Comparison of ENCODE assay signal across 9 cellular contexts in the genomic region with DNA sequence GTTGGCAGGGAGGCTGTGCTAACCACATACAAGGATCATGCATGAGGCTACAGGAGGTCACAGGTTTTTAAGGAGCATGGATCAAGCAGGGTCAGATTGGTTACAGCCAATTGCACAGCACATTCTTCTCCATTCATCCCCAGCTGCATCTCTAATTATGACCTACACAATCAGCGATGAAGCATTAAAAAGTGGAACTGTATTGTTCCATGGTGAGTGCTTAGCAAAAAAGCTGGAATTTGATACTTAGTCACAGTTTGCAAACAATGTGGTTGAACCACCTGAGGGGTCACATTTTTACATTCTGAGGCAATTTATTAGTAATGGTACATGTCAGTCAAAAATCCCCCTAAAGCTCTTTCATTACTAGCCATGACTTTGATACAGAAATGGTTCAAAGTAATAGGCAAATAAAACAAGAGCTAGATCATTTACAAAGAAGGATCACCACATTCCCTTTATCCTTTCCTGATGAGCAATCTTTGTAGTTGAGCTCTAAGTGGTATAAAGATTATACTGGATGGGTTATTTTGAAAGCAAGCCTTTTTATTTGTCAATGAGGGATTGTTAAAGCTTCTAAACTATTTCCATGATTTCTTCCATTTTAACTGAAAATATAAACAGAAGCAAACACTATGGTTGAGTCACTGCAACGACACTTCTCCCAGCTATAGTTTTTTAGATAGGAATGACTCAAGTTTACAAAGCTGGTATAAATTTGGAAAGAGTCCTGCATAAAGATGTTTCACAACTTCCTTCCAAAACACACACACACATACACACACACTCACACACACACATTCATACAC.
DNase-seq lines count a peak whose midpoint lies in the region; ATAC-seq and TF ChIP-seq lines count a peak whose summit lies in the region.
"Had no signal": no experiment of that assay in that cellular context is flagged by ENCODE, and none has a peak within 500 bp of the region (broad histone marks: within the 10 kb centered on the region; RNA-seq: fewer than 3 reads in every experiment).

No MANE protein-coding gene starts in this region.

- TF ChIP-seq EP300 in tibial nerve (IDR thresholded peaks at IDR 0.05), result no peak

- TF ChIP-seq CTCF in HEK293 (tag by site-specific recombination; IDR thresholded peaks at IDR 0.05) (no peak), fibroblast of pulmonary artery (IDR thresholded peaks at IDR 0.05; ENCODE audit: low read length, missing control alignments) (no peak), tibial nerve (IDR thresholded peaks at IDR 0.05) (no peak)

- peaks cover 9% of the 10 kb centered on the region for H3K4me1 ChIP-seq in HEK293 (ENCODE audit: control insufficient read depth, insufficient read depth, low read length)
- no peaks in the 10 kb centered on the region for H3K4me1 ChIP-seq in tibial nerve

- no peak for ATAC-seq in HG03108 (IDR thresholded peaks at IDR 0.05; ENCODE audit: unreplicated experiment)

- no peak for TF ChIP-seq POLR2A in tibial nerve (IDR thresholded peaks at IDR 0.05)

- intact Hi-C loops in cardiac septum (cut with DNase I), result no loop called here

- WGBS in tibial nerve, 2 donors, result 39 to 43% methylated on average over 2 of the region's 2 CpGs

- H3K36me3 ChIP-seq in HEK293 (ENCODE audit: control insufficient read depth in 2 of 2, insufficient read depth in 1 of 2, low read length in 2 of 2) (no peaks in the 10 kb centered on the region), tibial nerve (no peaks in the 10 kb centered on the region)

- CTCF ChIA-PET in HEK293 (lab: Yijun Ruan, JAX), result interaction anchor here (0.9 kb wide), 1 partner anchor 610 kb away, joined by 4 read pairs; no protein-coding TSS in a partner anchor

- H3K27ac ChIP-seq in HEK293 (ENCODE audit: extremely low read depth, low read depth, low read length) (no peak overlapping the region), tibial nerve (no peak overlapping the region)
- H3K27ac ChIP-seq: C4-2B had no signal

- H3K4me3 ChIP-seq in HEK293 (ENCODE audit: low read depth, low read length) (no peak overlapping the region), fibroblast of pulmonary artery (replicated peaks; ENCODE audit: low read depth, low read length) (no peak overlapping the region), tibial nerve (no peak overlapping the region)

- H3K9me3 ChIP-seq in HEK293 (ENCODE audit: control insufficient read depth, insufficient read depth, low read depth, low read length), result no peaks in the 10 kb centered on the region
- H3K9me3 ChIP-seq in tibial nerve, result peaks cover 0 to 6% (median 0%) of the 10 kb centered on the region in 4 donors

- H3K27me3 ChIP-seq in tibial nerve, result no peaks in the 10 kb centered on the region

- DNase-seq in A172 (ENCODE audit: low spot score), result peak; percentile 92
- DNase-seq in RPMI7951 (ENCODE audit: low read depth), result peak; percentile 86
- DNase-seq in fibroblast of pulmonary artery (ENCODE audit: low read depth), result peak; percentile 94
- no peak for DNase-seq in iPS-NIHi7 (ENCODE audit: extremely low spot score)
- no peak for DNase-seq in cardiac septum (ENCODE audit: low spot score)
- no peak for DNase-seq in tibial nerve (ENCODE audit: low spot score in 2 of 2)

- POLR2A ChIA-PET in HEK293 (lab: Yijun Ruan, JAX), result interaction anchor here (1.4 kb wide), 1 partner anchor 217 kb away, joined by 6 read pairs; a partner anchor contains a TSS

TF ChIP-seq in HEK293, 187 proteins besides CTCF, POLR2A, EP300 and RAD21:
- TF ChIP-seq ZNF350 (tag by site-specific recombination; IDR thresholded peaks at IDR 0.05) (no peak), ZNF747 (tag by site-specific recombination; IDR thresholded peaks at IDR 0.05) (no peak), ZNF324 (tag by site-specific recombination; IDR thresholded peaks at IDR 0.05) (no peak), ZNF549 (tag by site-specific recombination; IDR thresholded peaks at IDR 0.05) (no peak), ZNF501 (tag by site-specific recombination; IDR thresholded peaks at IDR 0.05) (no peak), HOXD13 (CRISPR knock-in tag; IDR thresholded peaks at IDR 0.05; ENCODE audit: borderline replicate concordance) (peak; percentile 86; the same call in 1 of the 2 replicates), MZF1 (tag by site-specific recombination; IDR thresholded peaks at IDR 0.05; ENCODE audit: borderline replicate concordance) (peak; percentile 20; the same call in 1 of the 2 replicates), ZNF707 (tag by site-specific recombination; IDR thresholded peaks at IDR 0.05) (no peak), ZNF843 (tag by site-specific recombination; IDR thresholded peaks at IDR 0.05) (peak; percentile 56; the same call in 1 of the 2 replicates), ZNF174 (tag by site-specific recombination; IDR thresholded peaks at IDR 0.05) (no peak), HOXA7 (CRISPR knock-in tag; IDR thresholded peaks at IDR 0.05; ENCODE audit: borderline replicate concordance) (no peak), ZNF768 (tag by site-specific recombination; IDR thresholded peaks at IDR 0.05) (no peak), SP7 (tag by site-specific recombination; IDR thresholded peaks at IDR 0.05) (peak; percentile 85), ZNF423 (tag by site-specific recombination; IDR thresholded peaks at IDR 0.05) (no peak), ZNF366 (tag by site-specific recombination; conservative IDR thresholded peaks at IDR 0.05) (0 out of 2 replicates have a peak, but pooled peaks have one; percentile 35)
- TF ChIP-seq, protein P1, sequence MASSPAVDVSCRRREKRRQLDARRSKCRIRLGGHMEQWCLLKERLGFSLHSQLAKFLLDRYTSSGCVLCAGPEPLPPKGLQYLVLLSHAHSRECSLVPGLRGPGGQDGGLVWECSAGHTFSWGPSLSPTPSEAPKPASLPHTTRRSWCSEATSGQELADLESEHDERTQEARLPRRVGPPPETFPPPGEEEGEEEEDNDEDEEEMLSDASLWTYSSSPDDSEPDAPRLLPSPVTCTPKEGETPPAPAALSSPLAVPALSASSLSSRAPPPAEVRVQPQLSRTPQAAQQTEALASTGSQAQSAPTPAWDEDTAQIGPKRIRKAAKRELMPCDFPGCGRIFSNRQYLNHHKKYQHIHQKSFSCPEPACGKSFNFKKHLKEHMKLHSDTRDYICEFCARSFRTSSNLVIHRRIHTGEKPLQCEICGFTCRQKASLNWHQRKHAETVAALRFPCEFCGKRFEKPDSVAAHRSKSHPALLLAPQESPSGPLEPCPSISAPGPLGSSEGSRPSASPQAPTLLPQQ (tag by site-specific recombination; IDR thresholded peaks at IDR 0.05), result no peak
- TF ChIP-seq, protein P2, sequence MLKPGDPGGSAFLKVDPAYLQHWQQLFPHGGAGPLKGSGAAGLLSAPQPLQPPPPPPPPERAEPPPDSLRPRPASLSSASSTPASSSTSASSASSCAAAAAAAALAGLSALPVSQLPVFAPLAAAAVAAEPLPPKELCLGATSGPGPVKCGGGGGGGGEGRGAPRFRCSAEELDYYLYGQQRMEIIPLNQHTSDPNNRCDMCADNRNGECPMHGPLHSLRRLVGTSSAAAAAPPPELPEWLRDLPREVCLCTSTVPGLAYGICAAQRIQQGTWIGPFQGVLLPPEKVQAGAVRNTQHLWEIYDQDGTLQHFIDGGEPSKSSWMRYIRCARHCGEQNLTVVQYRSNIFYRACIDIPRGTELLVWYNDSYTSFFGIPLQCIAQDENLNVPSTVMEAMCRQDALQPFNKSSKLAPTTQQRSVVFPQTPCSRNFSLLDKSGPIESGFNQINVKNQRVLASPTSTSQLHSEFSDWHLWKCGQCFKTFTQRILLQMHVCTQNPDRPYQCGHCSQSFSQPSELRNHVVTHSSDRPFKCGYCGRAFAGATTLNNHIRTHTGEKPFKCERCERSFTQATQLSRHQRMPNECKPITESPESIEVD (tag by site-specific recombination; IDR thresholded peaks at IDR 0.05), result peak; percentile 21; the same call in 1 of the 2 replicates
- TF ChIP-seq, protein P3, sequence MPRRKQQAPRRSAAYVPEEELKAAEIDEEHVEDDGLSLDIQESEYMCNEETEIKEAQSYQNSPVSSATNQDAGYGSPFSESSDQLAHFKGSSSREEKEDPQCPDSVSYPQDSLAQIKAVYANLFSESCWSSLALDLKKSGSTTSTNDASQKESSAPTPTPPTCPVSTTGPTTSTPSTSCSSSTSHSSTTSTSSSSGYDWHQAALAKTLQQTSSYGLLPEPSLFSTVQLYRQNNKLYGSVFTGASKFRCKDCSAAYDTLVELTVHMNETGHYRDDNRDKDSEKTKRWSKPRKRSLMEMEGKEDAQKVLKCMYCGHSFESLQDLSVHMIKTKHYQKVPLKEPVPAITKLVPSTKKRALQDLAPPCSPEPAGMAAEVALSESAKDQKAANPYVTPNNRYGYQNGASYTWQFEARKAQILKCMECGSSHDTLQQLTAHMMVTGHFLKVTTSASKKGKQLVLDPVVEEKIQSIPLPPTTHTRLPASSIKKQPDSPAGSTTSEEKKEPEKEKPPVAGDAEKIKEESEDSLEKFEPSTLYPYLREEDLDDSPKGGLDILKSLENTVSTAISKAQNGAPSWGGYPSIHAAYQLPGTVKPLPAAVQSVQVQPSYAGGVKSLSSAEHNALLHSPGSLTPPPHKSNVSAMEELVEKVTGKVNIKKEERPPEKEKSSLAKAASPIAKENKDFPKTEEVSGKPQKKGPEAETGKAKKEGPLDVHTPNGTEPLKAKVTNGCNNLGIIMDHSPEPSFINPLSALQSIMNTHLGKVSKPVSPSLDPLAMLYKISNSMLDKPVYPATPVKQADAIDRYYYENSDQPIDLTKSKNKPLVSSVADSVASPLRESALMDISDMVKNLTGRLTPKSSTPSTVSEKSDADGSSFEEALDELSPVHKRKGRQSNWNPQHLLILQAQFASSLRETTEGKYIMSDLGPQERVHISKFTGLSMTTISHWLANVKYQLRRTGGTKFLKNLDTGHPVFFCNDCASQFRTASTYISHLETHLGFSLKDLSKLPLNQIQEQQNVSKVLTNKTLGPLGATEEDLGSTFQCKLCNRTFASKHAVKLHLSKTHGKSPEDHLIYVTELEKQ (tag by site-specific recombination; IDR thresholded peaks at IDR 0.05; ENCODE audit: borderline replicate concordance), result 0 out of 2 replicates have a peak, but pooled peaks have one; percentile 33
- TF ChIP-seq, protein P4, sequence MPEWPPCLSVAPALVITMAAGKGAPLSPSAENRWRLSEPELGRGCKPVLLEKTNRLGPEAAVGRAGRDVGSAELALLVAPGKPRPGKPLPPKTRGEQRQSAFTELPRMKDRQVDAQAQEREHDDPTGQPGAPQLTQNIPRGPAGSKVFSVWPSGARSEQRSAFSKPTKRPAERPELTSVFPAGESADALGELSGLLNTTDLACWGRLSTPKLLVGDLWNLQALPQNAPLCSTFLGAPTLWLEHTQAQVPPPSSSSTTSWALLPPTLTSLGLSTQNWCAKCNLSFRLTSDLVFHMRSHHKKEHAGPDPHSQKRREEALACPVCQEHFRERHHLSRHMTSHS (tag by site-specific recombination; IDR thresholded peaks at IDR 0.05), result no peak

Comparison
In these comparisons a context has a peak if more than half of its experiments do, and no peak if none do; other contexts are left out.
1. DNase-seq: peak in A172 (single experiment), RPMI7951 (single experiment) and fibroblast of pulmonary artery (single experiment); none in iPS-NIHi7 (single experiment), cardiac septum (single experiment) and tibial nerve (0 of 2).